ENCODE assay signal across 1 cellular context in genomic region chr22:21921729-21922128, GRCh38.
TF ChIP-seq lines count a peak whose summit lies in the region.

No MANE protein-coding gene starts in this region.

TF ChIP-seq in GM23338, 12 proteins besides CTCF, POLR2A, EP300 and RAD21:
- TF ChIP-seq CREB1 (CRISPR knock-in tag; IDR thresholded peaks at IDR 0.05; ENCODE audit: low read depth): peak; percentile 49; the same call in 1 of the 2 replicates
- no peak for TF ChIP-seq ZNF331 (CRISPR knock-in tag; IDR thresholded peaks at IDR 0.05; ENCODE audit: low read depth)
